Comparison of ENCODE assay signal across 1 cellular context in genomic region chr15:66021801-66022525, GRCh38.
TF ChIP-seq lines count a peak whose summit lies in the region.

No MANE protein-coding gene starts in this region.

TF ChIP-seq in GM23338, 12 proteins besides CTCF, POLR2A, EP300 and RAD21 (continued from another document):
- TF ChIP-seq ZNF462 (CRISPR knock-in tag; IDR thresholded peaks at IDR 0.05) (no peak), ZNF331 (CRISPR knock-in tag; IDR thresholded peaks at IDR 0.05; ENCODE audit: low read depth) (no peak), NANOG (IDR thresholded peaks at IDR 0.05; ENCODE audit: borderline replicate concordance) (no peak), ETS1 (IDR thresholded peaks at IDR 0.05) (no peak), STAT1 (IDR thresholded peaks at IDR 0.05; ENCODE audit: unreplicated experiment) (no peak), ZNF114 (CRISPR knock-in tag; IDR thresholded peaks at IDR 0.05) (no peak)
